Comparison of ENCODE assay signal across 8 cellular contexts in the genomic region with DNA sequence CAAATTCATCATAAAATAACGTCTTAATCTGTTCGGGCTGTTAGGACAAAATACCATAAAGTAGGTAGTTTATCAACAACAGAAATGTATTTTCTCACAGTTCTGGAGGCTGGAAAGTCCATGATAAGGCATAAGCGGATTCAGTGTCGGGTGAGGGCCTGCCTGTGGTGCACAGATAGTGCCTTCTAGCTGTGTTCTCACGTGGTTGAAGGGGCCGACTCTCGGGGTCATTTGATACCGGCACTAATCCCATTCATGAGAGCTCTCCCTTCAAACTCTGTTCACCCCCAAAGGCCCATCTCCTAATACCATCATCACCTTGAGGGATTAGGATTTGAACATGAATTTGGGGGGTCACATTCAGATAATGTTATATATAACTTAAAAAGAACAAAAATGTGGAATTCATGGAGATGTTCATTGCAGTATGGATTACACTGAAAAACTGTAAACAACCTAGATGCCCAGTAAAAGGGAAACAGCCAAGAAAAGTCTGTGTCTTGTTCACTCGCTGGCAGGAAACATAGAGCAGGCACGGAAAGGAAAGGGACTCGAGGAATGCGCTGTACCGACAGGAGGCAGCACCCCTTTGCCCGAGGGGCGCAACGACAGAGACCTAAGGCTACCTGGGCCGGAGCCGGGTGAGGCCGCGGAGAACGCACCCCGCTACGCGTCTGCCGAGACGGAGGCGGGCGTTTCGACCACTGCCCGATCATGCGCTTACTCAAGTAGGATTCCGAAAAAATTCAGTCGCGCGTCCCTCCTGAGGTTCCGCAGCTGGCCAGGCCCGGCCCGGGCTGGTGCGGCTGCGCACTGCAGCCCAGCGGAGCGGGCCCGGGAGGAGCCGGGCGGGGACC.
DNase-seq lines count a peak whose midpoint lies in the region; ATAC-seq lines count a peak whose summit lies in the region.

No MANE protein-coding gene starts in this region.

- ATAC-seq in GM18858 (IDR thresholded peaks at IDR 0.05; ENCODE audit: unreplicated experiment) (peak; percentile 55), HG03064 (IDR thresholded peaks at IDR 0.05; ENCODE audit: low read depth, unreplicated experiment) (peak; percentile 72)
- ATAC-seq in activated CD4-positive, CD25-positive, alpha-beta regulatory T cell treated with anti-CD3 and anti-CD28 coated beads, Interleukin-2, amount 50 U/mL, for 24 hours = peak; percentile 81

- DNase-seq in AG08396 (ENCODE audit: low spot score) = peak; percentile 100
- DNase-seq in NCI-H2171 treated with DMSO at 0.1 percent for 48 hours (lab: John Stamatoyannopoulos, UW) = peak; percentile 87
- peak; percentile 79 for DNase-seq in cerebellar cortex (ENCODE audit: low spot score)
- peak; percentile 69 for DNase-seq in kidney glomerular epithelial cell (lab: John Stamatoyannopoulos, UW)
- DNase-seq in stimulated activated CD4-positive, alpha-beta T cell treated with anti-CD3 and anti-CD28 coated beads, Interleukin-1b, Interleukin-23, amount 100 ng/mL, for 1 hour (ENCODE audit: low read depth in 2 of 2) = peak; percentile 24 to 41

Comparison
In these comparisons a context has a peak if more than half of its experiments do, and no peak if none do; other contexts are left out.
1. Peak in every context shown above with its lines: DNase-seq and ATAC-seq.
2. DNase-seq: peak in every context shown above with its lines; median percentile 100 in AG08396; 87 in NCI-H2171 treated with DMSO at 0.1 percent for 48 hours; 79 in cerebellar cortex; 69 in kidney glomerular epithelial cell; 32 in stimulated activated CD4-positive, alpha-beta T cell treated with anti-CD3 and anti-CD28 coated beads, Interleukin-1b, Interleukin-23, amount 100 ng/mL, for 1 hour.